ENCODE assay signal across 8 cellular contexts in genomic region chr1:172845371-172845770, GRCh38.
DNase-seq lines count a peak whose midpoint lies in the region; ATAC-seq and TF ChIP-seq lines count a peak whose summit lies in the region.

No MANE protein-coding gene starts in this region.

- H3K4me3 Mint-ChIP-seq in activated naive CD8-positive, alpha-beta T cell treated with anti-CD3 and anti-CD28 coated beads, Interleukin-2, amount 50 U/mL, for 24 hours, result no peak overlapping the region

- in situ Hi-C loops in GM13977 (cut with MboI; ENCODE audit: low pct_unique_long_range_greater_than_20kb, low sequenced_read_pairs, unreplicated experiment), result no loop called here

- H3K36me3 Mint-ChIP-seq in activated naive CD8-positive, alpha-beta T cell treated with anti-CD3 and anti-CD28 coated beads, Interleukin-2, amount 50 U/mL, for 24 hours (ENCODE audit: low read depth), result no peaks in the 10 kb centered on the region

- TF ChIP-seq CTCF in GM13977 (IDR thresholded peaks at IDR 0.05; ENCODE audit: extremely low read depth, insufficient read depth, missing control alignments), result no peak

- H3K4me1 Mint-ChIP-seq in activated naive CD8-positive, alpha-beta T cell treated with anti-CD3 and anti-CD28 coated beads, Interleukin-2, amount 50 U/mL, for 24 hours, result peaks cover 24% of the 10 kb centered on the region

- peak overlapping the region; percentile 5 for H3K27ac Mint-ChIP-seq in activated naive CD8-positive, alpha-beta T cell treated with anti-CD3 and anti-CD28 coated beads, Interleukin-2, amount 50 U/mL, for 24 hours

- ATAC-seq in activated naive CD8-positive, alpha-beta T cell treated with anti-CD3 and anti-CD28 coated beads, Interleukin-2, amount 50 U/mL, for 24 hours, result peak; percentile 100
- ATAC-seq in HG02763 (IDR thresholded peaks at IDR 0.05; ENCODE audit: unreplicated experiment) (no peak), GM18519 (IDR thresholded peaks at IDR 0.05; ENCODE audit: low FRiP score, unreplicated experiment) (no peak)

- H3K27me3 Mint-ChIP-seq in activated naive CD8-positive, alpha-beta T cell treated with anti-CD3 and anti-CD28 coated beads, Interleukin-2, amount 50 U/mL, for 24 hours, result peaks cover 18% of the 10 kb centered on the region

- peak; percentile 20 for DNase-seq in GM13977 (ENCODE audit: low spot score)
- DNase-seq in T-helper 2 cell, result peak in 3 of 5 experiments; percentile 16 to 59 (median 43)
- DNase-seq in activated naive CD8-positive, alpha-beta T cell treated with anti-CD3 and anti-CD28 coated beads, Interleukin-2, amount 50 U/mL, for 24 hours, result peak; percentile 76
- peak; percentile 64 to 65 for DNase-seq in stimulated activated CD4-positive, alpha-beta T cell treated with anti-CD3 and anti-CD28 coated beads, Interleukin-2, amount 100 ng/mL, for 24 hours
- no peak for DNase-seq in NCI-H2107 treated with DMSO at 0.1 percent for 48 hours (lab: John Stamatoyannopoulos, UW; ENCODE audit: unreplicated experiment)
- DNase-seq in SW 1271 (lab: John Stamatoyannopoulos, UW), result no peak

- H3K9me3 Mint-ChIP-seq in activated naive CD8-positive, alpha-beta T cell treated with anti-CD3 and anti-CD28 coated beads, Interleukin-2, amount 50 U/mL, for 24 hours, result peaks cover 6% of the 10 kb centered on the region

Comparison
In these comparisons a context has a peak if more than half of its experiments do, and no peak if none do; other contexts are left out.
1. DNase-seq: peak in GM13977 (single experiment), T-helper 2 cell (3 of 5), activated naive CD8-positive, alpha-beta T cell treated with anti-CD3 and anti-CD28 coated beads, Interleukin-2, amount 50 U/mL, for 24 hours (single experiment) and stimulated activated CD4-positive, alpha-beta T cell treated with anti-CD3 and anti-CD28 coated beads, Interleukin-2, amount 100 ng/mL, for 24 hours (2 of 2); none in NCI-H2107 treated with DMSO at 0.1 percent for 48 hours (single experiment) and SW 1271 (0 of 2).